In the genomic region with DNA sequence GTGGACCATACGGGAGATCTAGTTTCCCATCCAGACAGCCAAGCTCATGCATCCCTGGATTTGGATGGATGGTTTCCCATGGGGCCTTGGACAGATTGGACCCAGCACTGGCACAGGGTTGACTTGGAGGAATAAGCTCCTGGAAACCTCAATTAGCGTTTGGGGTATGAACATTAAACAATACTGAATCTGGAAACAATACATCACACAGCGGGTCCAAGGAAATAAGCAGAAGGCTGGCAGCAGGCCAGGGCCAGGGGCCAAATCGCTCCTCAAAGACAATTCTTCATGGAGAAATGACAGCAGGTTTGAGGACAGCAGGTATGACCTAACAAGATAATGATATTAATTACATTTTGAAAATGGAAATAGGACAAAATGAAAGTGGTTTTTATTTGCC, we compare ENCODE assay signal across 20 cellular contexts.
DNase-seq lines count a peak whose midpoint lies in the region; ATAC-seq lines count a peak whose summit lies in the region.
"Had no signal": no experiment of that assay in that cellular context is flagged by ENCODE, and none has a peak within 500 bp of the region (broad histone marks: within the 10 kb centered on the region; RNA-seq: fewer than 3 reads in every experiment).

No MANE protein-coding gene starts in this region.

- no peaks in the 10 kb centered on the region for H3K36me3 ChIP-seq in H7 (replicated peaks; ENCODE audit: control insufficient read depth, insufficient read depth, low read length)
- H3K36me3 ChIP-seq: thyroid gland had no signal

- ATAC-seq in Right ventricle myocardium superior (ENCODE audit: poor library complexity) = no peak
- ATAC-seq in Right ventricle myocardium inferior = no peak
- no peak for ATAC-seq in HG02759 (IDR thresholded peaks at IDR 0.05; ENCODE audit: unreplicated experiment)
- ATAC-seq: activated naive CD4-positive, alpha-beta T cell treated with anti-CD3 and anti-CD28 coated beads, Interleukin-2, amount 50 U/mL, for 72 hours; esophagus mucosa; stimulated activated naive CD8-positive, alpha-beta T cell treated with anti-CD3 and anti-CD28 coated beads, Interleukin-15, Interleukin-2, amounts not matched to agents 100 U/mL and 50 U/mL, for 24 hours had no signal

- no peak overlapping the region for H3K4me3 ChIP-seq in H7 (ENCODE audit: insufficient read depth, low read depth, low read length)
- H3K4me3 ChIP-seq: smooth muscle cell, thyroid gland had no signal

- intact Hi-C loops in Right ventricle myocardium superior (cut with DNase I) = no loop called here
- intact Hi-C loops in Right ventricle myocardium inferior (cut with DNase I) = no loop called here

- no peaks in the 10 kb centered on the region for H3K27me3 ChIP-seq in H7 (ENCODE audit: control insufficient read depth, insufficient read depth, low read length)
- H3K27me3 ChIP-seq: thyroid gland had no signal

- DNase-seq in Right ventricle myocardium superior (peak; percentile 31), Right ventricle myocardium inferior (ENCODE audit: missing footprints) (no peak), NCI-H1694 treated with DMSO at 0.1 percent for 48 hours (lab: John Stamatoyannopoulos, UW) (peak; percentile 53), NCI-H446 (lab: John Stamatoyannopoulos, UW) (peak; percentile 84 to 95), cerebellum (ENCODE audit: low spot score) (peak; percentile 75), H7 (no peak), GM19238 (ENCODE audit: insufficient read length, low spot score) (no peak)
- DNase-seq: ACHN; activated CD4-positive, alpha-beta T cell treated with anti-CD3 and anti-CD28 coated beads for 1 hour; DMS79; effector CD8-positive, alpha-beta T cell; KBM-7; MV-4-11; stimulated activated CD4-positive, alpha-beta T cell treated with anti-CD3 and anti-CD28 coated beads, Interleukin-2, amount 100 ng/mL, for 48 hours; stimulated activated naive CD8-positive, alpha-beta T cell treated with anti-CD3 and anti-CD28 coated beads, Interleukin-15, Interleukin-2, amounts not matched to agents 100 U/mL and 50 U/mL, for 24 hours; thyroid gland had no signal

Comparison
In these comparisons a context has a peak if more than half of its experiments do, and no peak if none do; other contexts are left out.
1. DNase-seq: peak in Right ventricle myocardium superior (single experiment), NCI-H1694 treated with DMSO at 0.1 percent for 48 hours (single experiment), NCI-H446 (2 of 2) and cerebellum (single experiment); none in Right ventricle myocardium inferior (single experiment), H7 (single experiment) and GM19238 (single experiment).